ENCODE assay signal across 25 cellular contexts in the genomic region with DNA sequence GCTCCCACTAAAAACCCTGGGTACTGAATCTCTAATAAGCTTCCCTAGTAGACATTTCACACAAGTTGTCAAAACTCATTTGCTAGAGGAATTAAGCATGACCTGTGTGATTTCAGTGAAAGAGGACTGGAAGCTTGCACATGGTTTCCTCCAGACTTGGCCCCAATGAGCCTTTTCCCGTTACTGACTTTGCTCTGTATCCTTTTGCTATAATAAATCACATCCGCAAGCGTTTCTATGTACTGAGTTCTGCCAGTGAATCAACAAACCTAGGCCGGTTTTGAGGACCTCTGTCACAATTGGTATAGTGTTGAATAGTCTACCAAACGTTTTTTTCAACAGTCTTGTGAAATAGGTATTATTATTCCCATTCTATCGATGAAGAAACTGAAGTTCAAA. TPM values are rescaled to one million over a fixed set of nuclear protein-coding genes. Genes with fewer than 3 reads are reported as not detected.
DNase-seq lines count a peak whose midpoint lies in the region; ATAC-seq, FAIRE-seq and TF ChIP-seq lines count a peak whose summit lies in the region.
"Had no signal": no experiment of that assay in that cellular context is flagged by ENCODE, and none has a peak within 500 bp of the region (broad histone marks: within the 10 kb centered on the region; RNA-seq: fewer than 3 reads in every experiment).

No MANE protein-coding gene starts in this region.

- H3K27me3 ChIP-seq in astrocyte (ENCODE audit: insufficient read depth, low read length) (no peaks in the 10 kb centered on the region), tibial nerve (peaks cover 0 to 6% of the 10 kb centered on the region in 2 donors)
- H3K27me3 ChIP-seq: MG63 had no signal

- no peaks in the 10 kb centered on the region for H3K36me3 Mint-ChIP-seq in astrocyte (ENCODE audit: low read depth, unreplicated experiment)

- TF ChIP-seq POLR2A in tibial nerve (IDR thresholded peaks at IDR 0.05), result no peak

- H2AFZ ChIP-seq in astrocyte (ENCODE audit: low read depth, low read length), result no peak overlapping the region

- TF ChIP-seq CTCF in astrocyte (IDR thresholded peaks at IDR 0.05; ENCODE audit: insufficient read depth, low read depth, low read length) (no peak), tibial nerve (IDR thresholded peaks at IDR 0.05) (no peak)

- H3K4me3 ChIP-seq in astrocyte (ENCODE audit: insufficient read depth, low read depth, low read length), result no peak overlapping the region
- no peak overlapping the region for H3K4me3 ChIP-seq in tibial nerve
- H3K4me3 ChIP-seq: BLaER1, HAP-1, MG63 had no signal

- H3K4me1 Mint-ChIP-seq in astrocyte (ENCODE audit: low read depth, unreplicated experiment), result no peaks in the 10 kb centered on the region

- no peaks in the 10 kb centered on the region for H3K9me3 Mint-ChIP-seq in astrocyte (ENCODE audit: unreplicated experiment)
- H3K9me3 Mint-ChIP-seq: CD4-positive, CD25-positive, alpha-beta regulatory T cell had no signal

- H3K36me3 ChIP-seq in astrocyte (ENCODE audit: insufficient read depth, low read length) (no peaks in the 10 kb centered on the region), tibial nerve (no peaks in the 10 kb centered on the region)
- H3K36me3 ChIP-seq: HAP-1, MG63 had no signal

- H3K9me3 ChIP-seq in astrocyte (ENCODE audit: insufficient read depth, low read depth, low read length) (no peaks in the 10 kb centered on the region), tibial nerve (no peaks in the 10 kb centered on the region)
- H3K9me3 ChIP-seq: BLaER1, HAP-1, MG63 had no signal

- H3K9ac ChIP-seq in astrocyte (ENCODE audit: low read length), result no peak overlapping the region
- H3K9ac ChIP-seq: BLaER1 had no signal

- H3K79me2 ChIP-seq in astrocyte (ENCODE audit: insufficient read depth, low read length), result peaks cover 80% of the 10 kb centered on the region

- H3K27me3 Mint-ChIP-seq in astrocyte (ENCODE audit: low read depth, unreplicated experiment), result no peaks in the 10 kb centered on the region
- H3K27me3 Mint-ChIP-seq: CD4-positive, CD25-positive, alpha-beta regulatory T cell had no signal

- H4K20me1 ChIP-seq in astrocyte (ENCODE audit: insufficient read depth, low read length), result peaks cover 47% of the 10 kb centered on the region

- FAIRE-seq in astrocyte (lab: Jason Lieb, UNC), result peak; percentile 58
- FAIRE-seq: G401.6 had no signal

- H3K4me1 ChIP-seq in astrocyte (ENCODE audit: insufficient read depth, low read length) (no peaks in the 10 kb centered on the region), tibial nerve (peaks cover 0 to 5% (median 0%) of the 10 kb centered on the region in 4 donors)

- no peak for TF ChIP-seq EP300 in tibial nerve (IDR thresholded peaks at IDR 0.05)

- H3K4me2 ChIP-seq in astrocyte (ENCODE audit: low read length), result no peak overlapping the region
- H3K4me2 ChIP-seq: BLaER1 had no signal

- no peak overlapping the region for H3K4me3 Mint-ChIP-seq in astrocyte (ENCODE audit: unreplicated experiment)
- H3K4me3 Mint-ChIP-seq: CD4-positive, CD25-positive, alpha-beta regulatory T cell had no signal

- ATAC-seq in left lobe of liver, result peak; percentile 67
- ATAC-seq: PC-3 had no signal

- peak; percentile 1 for DNase-seq in NCI-H748 (lab: John Stamatoyannopoulos, UW; ENCODE audit: unreplicated experiment)
- DNase-seq in NCI-H748 treated with DMSO at 0.1 percent for 48 hours (lab: John Stamatoyannopoulos, UW), result no peak
- DNase-seq in astrocyte (ENCODE audit: low read depth), result no peak
- DNase-seq in left lobe of liver (ENCODE audit: low spot score), result no peak
- DNase-seq in pulmonary artery endothelial cell (ENCODE audit: low read depth, low spot score), result peak; percentile 47
- DNase-seq in pons (ENCODE audit: low spot score), result no peak
- no peak for DNase-seq in tibial nerve (ENCODE audit: low spot score in 2 of 2)
- DNase-seq in SKM-1 treated with dmso at 0.1 percent for 144 hours (lab: John Stamatoyannopoulos, UW; ENCODE audit: unreplicated experiment), result no peak
- DNase-seq: CD4-positive, CD25-positive, alpha-beta regulatory T cell; GOT3; IMR-90; KG1; MG63; NCI-H1092 treated with DMSO at 0.1 percent for 48 hours; NCI-H1436; NCI-H187; NCI-H2081 treated with DMSO at 0.1 percent for 48 hours; NCI-H2171; NCI-H345; NK-92 treated with Interleukin-12 subunit alpha and Interleukin-12 subunit beta, amount 100 ng/mL, for 24 hours; PC-3 had no signal

- no peak overlapping the region for H3K27ac Mint-ChIP-seq in astrocyte (ENCODE audit: unreplicated experiment)

- WGBS in tibial nerve, 2 donors, result 55 to 64% methylated on average over 6 of the region's 6 CpGs

- H3K27ac ChIP-seq in astrocyte (ENCODE audit: low read depth, low read length), result no peak overlapping the region
- no peak overlapping the region for H3K27ac ChIP-seq in tibial nerve
- H3K27ac ChIP-seq: BLaER1 had no signal

RNA-seq across cellular contexts. Expression of gene ATP11C, which starts 8.2 kb away (rescaled TPM):
- total RNA-seq in astrocyte, result 20.1 and 24.6 TPM in 2 replicates
- total RNA-seq in left lobe of liver, result 29.3 TPM
- 72.7 TPM in 2 replicates for total RNA-seq in pulmonary artery endothelial cell
- total RNA-seq in tibial nerve, result 10 to 100 TPM; 24.1 to 37.8 (median 32.9) TPM

RNA-seq across cellular contexts. Expression of gene CXorf66, which starts 40.6 kb away (rescaled TPM):
- not detected in 2 replicates for total RNA-seq in astrocyte
- total RNA-seq in left lobe of liver, result not detected
- not detected in 2 replicates for total RNA-seq in pulmonary artery endothelial cell
- not detected for total RNA-seq in tibial nerve
- total RNA-seq: A172; CD4-positive, CD25-positive, alpha-beta regulatory T cell; IMR-90; PC-3 had no signal

Comparison
In these comparisons a context has a peak if more than half of its experiments do, and no peak if none do; other contexts are left out.
1. DNase-seq: peak in NCI-H748 (single experiment) and pulmonary artery endothelial cell (single experiment); none in NCI-H748 treated with DMSO at 0.1 percent for 48 hours (single experiment), astrocyte (single experiment), left lobe of liver (single experiment), pons (single experiment), tibial nerve (0 of 2) and SKM-1 treated with dmso at 0.1 percent for 144 hours (single experiment).